In genomic region chr19:47331931-47332547, GRCh38 we compare ENCODE assay signal across 3 cellular contexts.
TF ChIP-seq lines count a peak whose summit lies in the region.

TSS of gene C5AR2 (plus strand) at chr19:47332175. CDS start at chr19:47340800, 8,625 bp downstream.

TF ChIP-seq in IMR-90, 13 proteins besides CTCF, POLR2A, EP300 and RAD21:
- TF ChIP-seq MXI1 (IDR thresholded peaks at IDR 0.05; ENCODE audit: borderline replicate concordance, low read depth, low read length) (no peak), BHLHE40 (IDR thresholded peaks at IDR 0.05; ENCODE audit: low read depth, low read length) (no peak), FOS (IDR thresholded peaks at IDR 0.05; ENCODE audit: low read depth, low read length) (no peak)

TF ChIP-seq in HepG2, 621 proteins besides CTCF, POLR2A, EP300 and RAD21:
- no peak for TF ChIP-seq ZNF766 (CRISPR knock-in tag; IDR thresholded peaks at IDR 0.05; ENCODE audit: borderline replicate concordance)
- TF ChIP-seq ZNF616 (CRISPR knock-in tag; IDR thresholded peaks at IDR 0.05; ENCODE audit: low read depth): no peak
- no peak for TF ChIP-seq SAP130 (CRISPR knock-in tag; IDR thresholded peaks at IDR 0.05; ENCODE audit: low read depth)
- TF ChIP-seq CREB3 (CRISPR knock-in tag; IDR thresholded peaks at IDR 0.05): no peak
- TF ChIP-seq SP140L (CRISPR knock-in tag; IDR thresholded peaks at IDR 0.05; ENCODE audit: borderline replicate concordance): no peak
- TF ChIP-seq YY1 (IDR thresholded peaks at IDR 0.05; ENCODE audit: insufficient read depth, insufficient replicate concordance, low read depth, low read length): no peak
TF ChIP-seq in HepG2: peak in this region for 0.

TF ChIP-seq in GM12891, 5 proteins besides CTCF, POLR2A, EP300 and RAD21:
- no peak for TF ChIP-seq TAF1 (IDR thresholded peaks at IDR 0.05; ENCODE audit: low read depth, low read length)
- no peak for TF ChIP-seq SPI1 (IDR thresholded peaks at IDR 0.05; ENCODE audit: low read depth, low read length)
- no peak for TF ChIP-seq POLR2AphosphoS5 (IDR thresholded peaks at IDR 0.05; ENCODE audit: low read depth, low read length)
- no peak for TF ChIP-seq PAX5 (IDR thresholded peaks at IDR 0.05; ENCODE audit: insufficient read depth, low read length, severe bottlenecking)
- TF ChIP-seq POU2F2 (IDR thresholded peaks at IDR 0.05; ENCODE audit: low read depth, low read length): no peak
